ENCODE assay signal across 8 cellular contexts in the genomic region with DNA sequence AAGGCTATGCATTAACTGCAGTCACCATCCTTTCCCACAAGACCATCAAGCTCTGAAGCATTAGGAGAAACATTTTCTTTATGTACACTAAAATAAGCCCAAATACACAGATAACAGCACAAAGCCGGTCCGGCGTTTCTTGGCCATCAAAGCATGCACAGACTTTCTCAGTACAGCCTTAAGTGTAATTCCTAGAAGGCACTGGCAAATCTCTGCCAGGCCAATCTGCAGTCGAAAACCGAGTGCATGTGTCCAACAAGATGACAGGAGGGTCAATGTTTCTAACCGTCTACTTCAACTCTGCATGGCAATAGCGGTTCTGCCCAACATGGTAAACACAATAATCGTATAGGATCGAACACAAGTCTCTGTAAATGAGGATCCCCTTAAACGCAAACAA. TPM values are rescaled to one million over a fixed set of nuclear protein-coding genes. Genes with fewer than 3 reads are reported as not detected.
DNase-seq lines count a peak whose midpoint lies in the region; ATAC-seq and TF ChIP-seq lines count a peak whose summit lies in the region.

No MANE protein-coding gene starts in this region.

- peak overlapping the region; percentile 92 to 98 for H3K4me3 Mint-ChIP-seq in activated T-cell treated with anti-CD3 and anti-CD28 coated beads, Interleukin-2, amount 50 U/mL, for 72 hours

- no peaks in the 10 kb centered on the region for H3K27me3 ChIP-seq in heart left ventricle
- no peaks in the 10 kb centered on the region for H3K27me3 ChIP-seq in spleen (replicated peaks in 1 of 7)

- no peaks in the 10 kb centered on the region for H3K9me3 Mint-ChIP-seq in activated T-cell treated with anti-CD3 and anti-CD28 coated beads, Interleukin-2, amount 50 U/mL, for 72 hours

- TF ChIP-seq CTCF in heart left ventricle (IDR thresholded peaks at IDR 0.05), result no peak
- no peak for TF ChIP-seq CTCF in spleen (IDR thresholded peaks at IDR 0.05 in 8 of 11, conservative IDR thresholded peaks at IDR 0.05 in 3 of 11)

- no peaks in the 10 kb centered on the region for H3K36me3 Mint-ChIP-seq in activated T-cell treated with anti-CD3 and anti-CD28 coated beads, Interleukin-2, amount 50 U/mL, for 72 hours (ENCODE audit: insufficient read depth in 2 of 2)

- H3K4me1 ChIP-seq in heart left ventricle (peaks cover 0 to 29% (median 17%) of the 10 kb centered on the region in 12 donors), spleen (peaks cover 0 to 63% (median 32%) of the 10 kb centered on the region in 6 donors)

- H3K27ac Mint-ChIP-seq in activated T-cell treated with anti-CD3 and anti-CD28 coated beads, Interleukin-2, amount 50 U/mL, for 72 hours, result no peak overlapping the region

- peak overlapping the region; percentile 74 to 99 (median 85) for H3K4me3 ChIP-seq in heart left ventricle
- H3K4me3 ChIP-seq in iPS-11a (ENCODE audit: low read depth, low read length), result peak overlapping the region; percentile 79
- H3K4me3 ChIP-seq in spleen, result peak overlapping the region; percentile 71 to 93 (median 90)

- H3K36me3 ChIP-seq in heart left ventricle (no peaks in the 10 kb centered on the region), spleen (no peaks in the 10 kb centered on the region)

- intact Hi-C loops in heart left ventricle (cut with DNase I), result loop anchor here in 1 of 10 donors (5.0 kb wide), 1 partner anchor 52 kb away; no protein-coding TSS in a partner anchor
- intact Hi-C loops in left ventricle myocardium superior (cut with micrococcal nuclease), result no loop called here
- intact Hi-C loops in spleen (cut with DNase I; ENCODE audit: low total_unique reads), result no loop called here

- DNase-seq in heart left ventricle (no peak), left ventricle myocardium superior (no peak), spleen (no peak)
- DNase-seq in activated T-cell treated with anti-CD3 and anti-CD28 coated beads, Interleukin-2, amount 50 U/mL, for 72 hours, result peak in 1 of 2 donors; percentile 2

- peaks cover 38% of the 10 kb centered on the region for H3K4me1 Mint-ChIP-seq in activated T-cell treated with anti-CD3 and anti-CD28 coated beads, Interleukin-2, amount 50 U/mL, for 72 hours (ENCODE audit: low read depth)

- TF ChIP-seq POLR2A in heart left ventricle (IDR thresholded peaks at IDR 0.05) (no peak), spleen (IDR thresholded peaks at IDR 0.05) (no peak)

- peaks cover under 1% of the 10 kb centered on the region for H3K27me3 Mint-ChIP-seq in activated T-cell treated with anti-CD3 and anti-CD28 coated beads, Interleukin-2, amount 50 U/mL, for 72 hours (ENCODE audit: low read depth)

- ATAC-seq in heart left ventricle (no peak), left ventricle myocardium superior (no peak), GM21576 (IDR thresholded peaks at IDR 0.05; ENCODE audit: unreplicated experiment) (no peak), GM21528 (IDR thresholded peaks at IDR 0.05; ENCODE audit: low FRiP score, unreplicated experiment) (no peak), HG03378 (IDR thresholded peaks at IDR 0.05; ENCODE audit: unreplicated experiment) (no peak)
- ATAC-seq in activated T-cell treated with anti-CD3 and anti-CD28 coated beads, Interleukin-2, amount 50 U/mL, for 72 hours (replicated peaks in 1 of 2), result no peak

- H3K27ac ChIP-seq in heart left ventricle, result peak overlapping the region in 8 of 12 donors; percentile 77 to 95 (median 90)
- H3K27ac ChIP-seq in spleen, result peak overlapping the region in 3 of 8 donors; percentile 91 to 93 (median 92)

- H3K9me3 ChIP-seq in heart left ventricle (no peaks in the 10 kb centered on the region), spleen (no peaks in the 10 kb centered on the region)

- WGBS in heart left ventricle, 4 donors, result 3 to 9% (median 6%) methylated on average over 10 of the region's 10 CpGs
- WGBS in spleen, 5 donors, result 34 to 49% (median 39%) methylated on average over 10 of the region's 10 CpGs

RNA-seq across cellular contexts. Expression of a gene that starts 1.1 kb away (rescaled TPM):
- total RNA-seq in heart left ventricle, result 10 to 100 TPM; 19.3 to 35.0 (median 25.7) TPM
- 10 to 100 TPM in 1 of 2 donors, 1 to 10 TPM in 1; 7.1 to 18.2 TPM for polyA plus RNA-seq in heart left ventricle
- 20.5 TPM for total RNA-seq in left ventricle myocardium superior
- total RNA-seq in activated T-cell treated with anti-CD3 and anti-CD28 coated beads, Interleukin-2, amount 50 U/mL, for 72 hours, result 1 to 10 TPM; 7.8 to 8.3 TPM
- total RNA-seq in spleen, result 10 to 100 TPM; 25.9 to 70.2 (median 38.3) TPM
- polyA plus RNA-seq in spleen, result 10 to 100 TPM in 2 of 3 donors, 1 to 10 TPM in 1; 6.3 to 13.0 (median 10.1) TPM
